In the genomic region with DNA sequence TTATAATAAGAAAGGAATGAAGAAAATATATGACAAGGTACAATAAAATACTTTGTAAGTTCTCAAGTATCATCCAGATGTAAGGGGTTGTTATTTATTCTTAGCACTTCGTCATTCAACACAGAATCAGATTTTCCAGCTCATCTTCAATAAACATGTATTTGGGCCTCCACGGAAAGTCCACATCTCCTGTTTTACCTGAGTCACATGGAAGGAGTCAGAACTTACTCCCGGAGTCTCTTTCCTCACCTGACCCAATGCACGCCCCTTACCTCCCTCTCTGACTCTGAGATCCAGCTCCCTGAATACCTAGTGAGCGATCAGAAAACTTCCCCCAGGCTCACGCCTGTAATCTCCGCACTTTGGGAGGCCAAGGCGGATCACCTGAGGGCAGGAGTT, we compare ENCODE assay signal across 9 cellular contexts. TPM values are rescaled to one million over a fixed set of nuclear protein-coding genes. Genes with fewer than 3 reads are reported as not detected.
DNase-seq lines count a peak whose midpoint lies in the region; ATAC-seq, FAIRE-seq and TF ChIP-seq lines count a peak whose summit lies in the region.
"Had no signal": no experiment of that assay in that cellular context is flagged by ENCODE, and none has a peak within 500 bp of the region (broad histone marks: within the 10 kb centered on the region; RNA-seq: fewer than 3 reads in every experiment).

No MANE protein-coding gene starts in this region.

- dilution Hi-C loops in endothelial cell of umbilical vein (cut with MboI; ENCODE audit: extremely low pct_ligation_motif_present, low sequenced_read_pairs), result no loop called here

- H3K36me3 Mint-ChIP-seq in CD4-positive, alpha-beta memory T cell, result peaks cover 0 to 14% of the 10 kb centered on the region in 2 donors

- ATAC-seq in PC-3 (no peak), GM18502 (IDR thresholded peaks at IDR 0.05; ENCODE audit: poor library complexity, unreplicated experiment) (no peak), HG03097 (IDR thresholded peaks at IDR 0.05; ENCODE audit: low FRiP score, unreplicated experiment) (no peak)

- DNase-seq in CD4-positive, alpha-beta memory T cell, result no peak
- DNase-seq in PC-3 (peak; percentile 53), endothelial cell of umbilical vein (ENCODE audit: low read depth, low spot score) (no peak), ovary (no peak), NCI-H526 treated with DMSO at 0.1 percent for 48 hours (lab: John Stamatoyannopoulos, UW) (no peak), DMS79 treated with DMSO at 0.1 percent for 48 hours (lab: John Stamatoyannopoulos, UW) (no peak)
- DNase-seq: effector CD4-positive, alpha-beta T cell had no signal

- peak overlapping the region; percentile 93 to 99 (median 97) for H3K4me3 Mint-ChIP-seq in CD4-positive, alpha-beta memory T cell

- H3K27me3 Mint-ChIP-seq in CD4-positive, alpha-beta memory T cell, result no peaks in the 10 kb centered on the region

- peaks cover 4% of the 10 kb centered on the region for H3F3A ChIP-seq in PC-3 (ENCODE audit: low read length, unreplicated experiment)

- TF ChIP-seq POLR2A in endothelial cell of umbilical vein (IDR thresholded peaks at IDR 0.05; ENCODE audit: low read depth, low read length) (no peak), ovary (IDR thresholded peaks at IDR 0.05) (no peak)

- POLR2A ChIA-PET in CD4-positive, alpha-beta memory T cell (lab: Charles Lee; ENCODE audit: partially characterized antibody), result interaction anchor here (0.6 to 4.0 kb wide), 11 partner anchors 10 to 378 kb away, joined by 3 to 51 read pairs (median 17); a partner anchor contains a TSS
- POLR2A ChIA-PET in PC-3 (lab: Charles Lee; ENCODE audit: unreplicated experiment), result interaction anchor here (0.5 kb wide), 1 partner anchor 34 kb away, joined by 4 read pairs; no protein-coding TSS in a partner anchor
- POLR2A ChIA-PET in endothelial cell of umbilical vein (lab: Charles Lee), result interaction anchor here (0.6 kb wide), 1 partner anchor 36 kb away, joined by 9 read pairs; no protein-coding TSS in a partner anchor

- peak overlapping the region; percentile 96 for H3K27ac ChIP-seq in CD4-positive, alpha-beta memory T cell (ENCODE audit: low read depth, low read length)
- peak overlapping the region; percentile 93 for H3K27ac ChIP-seq in PC-3 (ENCODE audit: low read length)
- H3K27ac ChIP-seq in endothelial cell of umbilical vein (ENCODE audit: insufficient read depth, low read depth, low read length), result peak overlapping the region; percentile 92
- peak overlapping the region; percentile 94 to 95 for H3K27ac ChIP-seq in ovary

- H3K9me3 ChIP-seq in CD4-positive, alpha-beta memory T cell (ENCODE audit: control insufficient read depth in 1 of 2, low read length in 2 of 2), result no peaks in the 10 kb centered on the region
- no peaks in the 10 kb centered on the region for H3K9me3 ChIP-seq in PC-3 (ENCODE audit: low read length)
- no peaks in the 10 kb centered on the region for H3K9me3 ChIP-seq in endothelial cell of umbilical vein (replicated peaks; ENCODE audit: control insufficient read depth, insufficient read depth, low read length)
- no peaks in the 10 kb centered on the region for H3K9me3 ChIP-seq in ovary

- no peaks in the 10 kb centered on the region for H3K9me1 ChIP-seq in endothelial cell of umbilical vein (replicated peaks; ENCODE audit: control insufficient read depth, extremely low read depth, insufficient read depth, low read length)

- peak; percentile 38 for FAIRE-seq in endothelial cell of umbilical vein (lab: Jason Lieb, UNC)

- H3K27me3 ChIP-seq in CD4-positive, alpha-beta memory T cell (ENCODE audit: insufficient read depth, low read length), result no peaks in the 10 kb centered on the region
- no peaks in the 10 kb centered on the region for H3K27me3 ChIP-seq in PC-3 (ENCODE audit: low read length)
- no peaks in the 10 kb centered on the region for H3K27me3 ChIP-seq in endothelial cell of umbilical vein (ENCODE audit: control insufficient read depth in 2 of 2, insufficient read depth in 2 of 2, low read length in 2 of 2)
- no peaks in the 10 kb centered on the region for H3K27me3 ChIP-seq in ovary

- H4K20me1 ChIP-seq in PC-3 (ENCODE audit: low read length) (no peaks in the 10 kb centered on the region), endothelial cell of umbilical vein (replicated peaks; ENCODE audit: control insufficient read depth, extremely low read depth, insufficient read depth, low read length) (no peaks in the 10 kb centered on the region)

- peaks cover 15% of the 10 kb centered on the region for H3K79me2 ChIP-seq in PC-3 (ENCODE audit: low read length)
- H3K79me2 ChIP-seq in endothelial cell of umbilical vein (ENCODE audit: control insufficient read depth, insufficient read depth, low read length), result no peaks in the 10 kb centered on the region

- H3K4me1 Mint-ChIP-seq in CD4-positive, alpha-beta memory T cell, result peaks cover 47 to 83% (median 70%) of the 10 kb centered on the region in 4 donors

- CTCF ChIA-PET in CD4-positive, alpha-beta memory T cell (lab: Charles Lee; ENCODE audit: partially characterized antibody), result interaction anchor here (0.7 to 8.0 kb wide), 6 partner anchors 15 to 378 kb away, joined by 3 to 65 read pairs (median 6); a partner anchor contains a TSS
- CTCF ChIA-PET in PC-3 (lab: Charles Lee), result no interaction called here
- CTCF ChIA-PET in endothelial cell of umbilical vein (lab: Charles Lee), result interaction anchor here (0.8 to 2.5 kb wide), 7 partner anchors 14 to 80 kb away, joined by 3 to 16 read pairs (median 4); a partner anchor contains a TSS

- TF ChIP-seq CTCF in PC-3 (conservative IDR thresholded peaks at IDR 0.05; ENCODE audit: low read depth, low read length) (no peak), endothelial cell of umbilical vein (IDR thresholded peaks at IDR 0.05; ENCODE audit: extremely low read depth in 1 of 2, insufficient read depth in 1 of 2, low read depth in 1 of 2, low read length in 2 of 2) (no peak), ovary (IDR thresholded peaks at IDR 0.05) (no peak)

- H2AFZ ChIP-seq in PC-3 (ENCODE audit: low read length) (peak overlapping the region; percentile 85), endothelial cell of umbilical vein (ENCODE audit: low read depth, low read length) (peak overlapping the region; percentile 55)

- peak overlapping the region; percentile 51 to 93 for H3K4me3 ChIP-seq in CD4-positive, alpha-beta memory T cell (ENCODE audit: low read length in 2 of 2)
- peak overlapping the region; percentile 67 for H3K4me3 ChIP-seq in PC-3 (ENCODE audit: low read length)
- peak overlapping the region in 1 of 3 experiments; percentile 55 for H3K4me3 ChIP-seq in endothelial cell of umbilical vein (replicated peaks in 1 of 3; ENCODE audit: insufficient read depth in 1 of 3, low read depth in 1 of 3, low read length in 3 of 3)
- peak overlapping the region; percentile 55 for H3K4me3 ChIP-seq in ovary

- H3K9ac ChIP-seq in PC-3 (ENCODE audit: low read length) (peak overlapping the region; percentile 91), endothelial cell of umbilical vein (replicated peaks; ENCODE audit: extremely low read depth, insufficient read depth, low read length) (peak overlapping the region; percentile 89)

- no TSS peak for BruUV-seq in PC-3 (replicated peaks; lab: Mats Ljungman, UMichigan)
- no TSS peak for BruUV-seq in endothelial cell of umbilical vein (replicated peaks; lab: Mats Ljungman, UMichigan)

- 78 to 83% (median 81%) methylated on average over 8 of the region's 8 CpGs for WGBS in ovary, 3 donors

- no peak for TF ChIP-seq EP300 in ovary (IDR thresholded peaks at IDR 0.05)

- no peaks in the 10 kb centered on the region for H3K36me3 ChIP-seq in CD4-positive, alpha-beta memory T cell (ENCODE audit: insufficient read depth, low read length)
- H3K36me3 ChIP-seq in PC-3 (ENCODE audit: low read depth, low read length), result no peaks in the 10 kb centered on the region
- H3K36me3 ChIP-seq in endothelial cell of umbilical vein (ENCODE audit: control insufficient read depth in 2 of 2, extremely low read depth in 1 of 2, insufficient read depth in 2 of 2, low read length in 2 of 2), result no peaks in the 10 kb centered on the region
- H3K36me3 ChIP-seq in ovary, result no peaks in the 10 kb centered on the region

- H3K4me2 ChIP-seq in PC-3 (ENCODE audit: low read length) (peak overlapping the region; percentile 83), endothelial cell of umbilical vein (ENCODE audit: insufficient read depth, low read length) (peak overlapping the region; percentile 74)

- intact Hi-C loops in CD4-positive, alpha-beta memory T cell (cut with micrococcal nuclease), result loop anchor here (1.0 to 5.0 kb wide), 8 partner anchors 17 to 461 kb away; a partner anchor contains a TSS
- intact Hi-C loops in PC-3 (cut with micrococcal nuclease) (loop anchor here (1.0 to 5.0 kb wide), 5 partner anchors 31 to 379 kb away; a partner anchor contains a TSS), endothelial cell of umbilical vein (cut with micrococcal nuclease) (loop anchor here (1.0 to 2.0 kb wide), 5 partner anchors 17 to 379 kb away; a partner anchor contains a TSS), ovary (cut with DNase I) (no loop called here)

- H3K27ac Mint-ChIP-seq in CD4-positive, alpha-beta memory T cell, result peak overlapping the region; percentile 97 to 100 (median 99)

- H3K9me3 Mint-ChIP-seq in CD4-positive, alpha-beta memory T cell, result no peaks in the 10 kb centered on the region

- H3K4me1 ChIP-seq in CD4-positive, alpha-beta memory T cell (ENCODE audit: insufficient read depth, low read length), result peaks cover 68% of the 10 kb centered on the region
- H3K4me1 ChIP-seq in PC-3 (ENCODE audit: insufficient read depth, low read length) (peaks cover 33% of the 10 kb centered on the region), endothelial cell of umbilical vein (ENCODE audit: control insufficient read depth, extremely low read depth, insufficient read depth, low read length) (peaks cover 8% of the 10 kb centered on the region), ovary (ENCODE audit: insufficient read depth) (peaks cover 24% of the 10 kb centered on the region)

- no peaks in the 10 kb centered on the region for H3K9me2 ChIP-seq in PC-3 (replicated peaks; ENCODE audit: low read length)

RNA-seq across cellular contexts. Expression of a gene that starts 1.5 kb away (rescaled TPM):
- 10 to 100 TPM; 17.6 to 21.2 TPM for total RNA-seq in CD4-positive, alpha-beta memory T cell
- polyA plus RNA-seq in CD4-positive, alpha-beta memory T cell, result 10 to 100 TPM; 61.7 to 87.0 TPM
- 32.3 and 41.5 TPM in 2 replicates for total RNA-seq in PC-3 (2014; rRNA removed)
- 22.6 and 23.0 TPM in 2 replicates for total RNA-seq in endothelial cell of umbilical vein
- 24.0 and 32.7 TPM in 2 replicates for polyA plus RNA-seq in endothelial cell of umbilical vein
- polyA plus RNA-seq in endothelial cell of umbilical vein (2011; cell fraction: cytosol; rRNA removed), result 32.2 and 37.9 TPM in 2 replicates
- polyA plus RNA-seq in endothelial cell of umbilical vein (2011; cell fraction: nucleus; rRNA removed), result 12.4 and 14.4 TPM in 2 replicates
- 27.9 and 30.5 TPM in 2 replicates for polyA plus RNA-seq in endothelial cell of umbilical vein (2012)
- polyA minus RNA-seq in endothelial cell of umbilical vein, result 13.1 and 15.8 TPM in 2 replicates
- 18.8 TPM for polyA minus RNA-seq in endothelial cell of umbilical vein (2011; cell fraction: cytosol; rRNA and poly(A)+ RNA removed)
- 2.9 and 3.3 TPM in 2 replicates for polyA minus RNA-seq in endothelial cell of umbilical vein (2011; cell fraction: nucleus; rRNA and poly(A)+ RNA removed)
- 10 to 100 TPM in 6 of 7 donors, 1 to 10 TPM in 1; 8.6 to 50.7 (median 35.3) TPM for total RNA-seq in ovary
- 10 to 100 TPM; 21.4 to 30.6 TPM for polyA plus RNA-seq in ovary

RNA-seq across cellular contexts. Expression of a gene that starts 17.9 kb away (rescaled TPM):
- total RNA-seq in CD4-positive, alpha-beta memory T cell, result 100 to 1,000 TPM; 435 to 438 TPM
- polyA plus RNA-seq in CD4-positive, alpha-beta memory T cell, result 100 to 1,000 TPM; 263 to 404 TPM
- total RNA-seq in PC-3 (2014; rRNA removed) (35.4 and 43.1 TPM in 2 replicates), endothelial cell of umbilical vein (49.0 and 49.4 TPM in 2 replicates), ovary (100 to 1,000 TPM in 6 of 7 donors, 10 to 100 TPM in 1; 78.7 to 170 (median 120) TPM)
- polyA plus RNA-seq in endothelial cell of umbilical vein (45.0 and 54.7 TPM in 2 replicates), ovary (100 to 1,000 TPM; 105 to 151 TPM)
- polyA plus RNA-seq in endothelial cell of umbilical vein (2011; cell fraction: cytosol; rRNA removed), result 50.0 and 61.1 TPM in 2 replicates
- polyA plus RNA-seq in endothelial cell of umbilical vein (2011; cell fraction: nucleus; rRNA removed), result 76.7 and 77.1 TPM in 2 replicates
- 45.2 and 46.0 TPM in 2 replicates for polyA plus RNA-seq in endothelial cell of umbilical vein (2012)
- polyA minus RNA-seq in endothelial cell of umbilical vein, result 60.7 and 62.5 TPM in 2 replicates
- 8.9 TPM for polyA minus RNA-seq in endothelial cell of umbilical vein (2011; cell fraction: cytosol; rRNA and poly(A)+ RNA removed)
- polyA minus RNA-seq in endothelial cell of umbilical vein (2011; cell fraction: nucleus; rRNA and poly(A)+ RNA removed), result 20.8 and 23.4 TPM in 2 replicates

RNA-seq across cellular contexts. Expression of a gene that starts 23.6 kb away (rescaled TPM):
- total RNA-seq in CD4-positive, alpha-beta memory T cell, result 10 to 100 TPM; 78.4 to 80.2 TPM
- polyA plus RNA-seq in CD4-positive, alpha-beta memory T cell, result 10 to 100 TPM; 22.5 to 54.2 TPM
- total RNA-seq in PC-3 (2014; rRNA removed) (41.7 and 43.3 TPM in 2 replicates), endothelial cell of umbilical vein (21.5 and 21.9 TPM in 2 replicates), ovary (10 to 100 TPM; 17.2 to 53.0 (median 42.5) TPM)
- polyA plus RNA-seq in endothelial cell of umbilical vein (19.3 and 19.5 TPM in 2 replicates), ovary (10 to 100 TPM; 25.0 to 28.8 TPM)
- 15.7 and 17.9 TPM in 2 replicates for polyA plus RNA-seq in endothelial cell of umbilical vein (2011; cell fraction: cytosol; rRNA removed)
- 29.3 and 31.7 TPM in 2 replicates for polyA plus RNA-seq in endothelial cell of umbilical vein (2011; cell fraction: nucleus; rRNA removed)
- polyA plus RNA-seq in endothelial cell of umbilical vein (2012), result 9.3 and 13.0 TPM in 2 replicates
- polyA minus RNA-seq in endothelial cell of umbilical vein, result 12.3 and 12.6 TPM in 2 replicates
- 30.9 TPM for polyA minus RNA-seq in endothelial cell of umbilical vein (2011; cell fraction: cytosol; rRNA and poly(A)+ RNA removed)
- polyA minus RNA-seq in endothelial cell of umbilical vein (2011; cell fraction: nucleus; rRNA and poly(A)+ RNA removed), result 6.4 and 9.2 TPM in 2 replicates

RNA-seq across cellular contexts. Expression of a gene that starts 32.6 kb away (rescaled TPM):
- 10 to 100 TPM; 78.4 to 81.7 TPM for total RNA-seq in CD4-positive, alpha-beta memory T cell
- polyA plus RNA-seq in CD4-positive, alpha-beta memory T cell, result 10 to 100 TPM; 36.4 to 44.5 TPM
- total RNA-seq in PC-3 (2014; rRNA removed) (106 and 107 TPM in 2 replicates), endothelial cell of umbilical vein (286 and 316 TPM in 2 replicates), ovary (100 to 1,000 TPM in 1 of 7 donors, 10 to 100 TPM in 6; 36.8 to 183 (median 80.0) TPM)
- polyA plus RNA-seq in endothelial cell of umbilical vein (324 and 379 TPM in 2 replicates), ovary (100 to 1,000 TPM in 1 of 2 donors, 10 to 100 TPM in 1; 56.8 to 161 TPM)
- polyA plus RNA-seq in endothelial cell of umbilical vein (2011; cell fraction: cytosol; rRNA removed), result 270 and 289 TPM in 2 replicates
- polyA plus RNA-seq in endothelial cell of umbilical vein (2011; cell fraction: nucleus; rRNA removed), result 1,209 and 1,535 TPM in 2 replicates
- 283 and 289 TPM in 2 replicates for polyA plus RNA-seq in endothelial cell of umbilical vein (2012)
- polyA minus RNA-seq in endothelial cell of umbilical vein, result 398 and 421 TPM in 2 replicates
- polyA minus RNA-seq in endothelial cell of umbilical vein (2011; cell fraction: cytosol; rRNA and poly(A)+ RNA removed), result 78.9 TPM
- polyA minus RNA-seq in endothelial cell of umbilical vein (2011; cell fraction: nucleus; rRNA and poly(A)+ RNA removed), result 156 and 190 TPM in 2 replicates

RNA-seq across cellular contexts. Expression of a gene that starts 36.5 kb away (rescaled TPM):
- total RNA-seq in CD4-positive, alpha-beta memory T cell, result 10 to 100 TPM; 12.2 to 13.0 TPM
- 10 to 100 TPM; 50.2 to 67.9 TPM for polyA plus RNA-seq in CD4-positive, alpha-beta memory T cell
- 330 and 390 TPM in 2 replicates for total RNA-seq in PC-3 (2014; rRNA removed)
- total RNA-seq in endothelial cell of umbilical vein, result 126 and 128 TPM in 2 replicates
- 280 and 319 TPM in 2 replicates for polyA plus RNA-seq in endothelial cell of umbilical vein
- polyA plus RNA-seq in endothelial cell of umbilical vein (2011; cell fraction: cytosol; rRNA removed), result 344 and 372 TPM in 2 replicates
- 121 and 129 TPM in 2 replicates for polyA plus RNA-seq in endothelial cell of umbilical vein (2011; cell fraction: nucleus; rRNA removed)
- polyA plus RNA-seq in endothelial cell of umbilical vein (2012), result 88.1 and 218 TPM in 2 replicates
- polyA minus RNA-seq in endothelial cell of umbilical vein, result 130 and 146 TPM in 2 replicates
- 115 TPM for polyA minus RNA-seq in endothelial cell of umbilical vein (2011; cell fraction: cytosol; rRNA and poly(A)+ RNA removed)
- polyA minus RNA-seq in endothelial cell of umbilical vein (2011; cell fraction: nucleus; rRNA and poly(A)+ RNA removed), result 25.5 and 37.7 TPM in 2 replicates
- 10 to 100 TPM; 12.2 to 29.9 (median 24.8) TPM for total RNA-seq in ovary
- polyA plus RNA-seq in ovary, result 10 to 100 TPM; 41.7 to 55.8 TPM

Comparison
In these comparisons a context has a peak if more than half of its experiments do, and no peak if none do; other contexts are left out.
1. intact Hi-C loops: an anchor here in CD4-positive, alpha-beta memory T cell (1.0 to 5.0 kb wide), PC-3 (1.0 to 5.0 kb wide) and endothelial cell of umbilical vein (1.0 to 2.0 kb wide); none called in ovary.